Comparison of ENCODE assay signal across 11 cellular contexts in genomic region chr9:134377976-134378375, GRCh38. TPM values are rescaled to one million over a fixed set of nuclear protein-coding genes. Genes with fewer than 3 reads are reported as not detected.
DNase-seq lines count a peak whose midpoint lies in the region; TF ChIP-seq lines count a peak whose summit lies in the region.
"Had no signal": no experiment of that assay in that cellular context is flagged by ENCODE, and none has a peak within 500 bp of the region (broad histone marks: within the 10 kb centered on the region; RNA-seq: fewer than 3 reads in every experiment).

No MANE protein-coding gene starts in this region.

- H3K4me1 ChIP-seq in colonic mucosa: peaks cover 56% of the 10 kb centered on the region

- H3K27ac ChIP-seq in colonic mucosa: peak overlapping the region; percentile 53

- H3K36me3 ChIP-seq in colonic mucosa: no peaks in the 10 kb centered on the region

- no peaks in the 10 kb centered on the region for H3K36me3 Mint-ChIP-seq in activated T-cell treated with anti-CD3 and anti-CD28 coated beads, Interleukin-2, amount 50 U/mL, for 24 hours (ENCODE audit: low read depth)
- no peaks in the 10 kb centered on the region for H3K36me3 Mint-ChIP-seq in activated T-helper 2 cell treated with anti-CD3 and anti-CD28 coated beads, Interferon-gamma antibody, Interleukin-2, Interleukin-4, amounts not matched to agents 10 μg/mL and 5 μg/mL and 100 μg/mL, durations not matched to agents 14 hours and 24 hours and 36 hours (ENCODE audit: low read depth)

- H3K9me3 Mint-ChIP-seq in activated T-cell treated with anti-CD3 and anti-CD28 coated beads, Interleukin-2, amount 50 U/mL, for 24 hours: no peaks in the 10 kb centered on the region
- H3K9me3 Mint-ChIP-seq in activated T-helper 2 cell treated with anti-CD3 and anti-CD28 coated beads, Interferon-gamma antibody, Interleukin-2, Interleukin-4, amounts not matched to agents 10 μg/mL and 5 μg/mL and 100 μg/mL, durations not matched to agents 14 hours and 24 hours and 36 hours: no peaks in the 10 kb centered on the region

- DNase-seq in activated T-cell treated with anti-CD3 and anti-CD28 coated beads, Interleukin-2, amount 50 U/mL, for 24 hours: peak; percentile 31
- no peak for DNase-seq in activated T-cell treated with anti-CD3 and anti-CD28 coated beads, Interleukin-2, amount 50 U/mL, for 1 hour
- peak; percentile 96 for DNase-seq in colonic mucosa
- DNase-seq in mucosa of gallbladder (ENCODE audit: low spot score): peak; percentile 90
- DNase-seq in activated CD4-positive, alpha-beta T cell treated with anti-CD3 and anti-CD28 coated beads, Interleukin-2, amount 50 U/mL, for 1 hour: no peak
- DNase-seq in germinal center (ENCODE audit: low spot score): no peak
- no peak for DNase-seq in NCI-H1694 treated with DMSO at 0.1 percent for 48 hours (lab: John Stamatoyannopoulos, UW)
- no peak for DNase-seq in activated T-helper 2 cell treated with anti-CD3 and anti-CD28 coated beads, Interferon-gamma antibody, Interleukin-2, Interleukin-4, amounts not matched to agents 10 μg/mL and 5 μg/mL and 100 μg/mL, durations not matched to agents 14 hours and 24 hours and 36 hours (ENCODE audit: low spot score)
- DNase-seq: activated T-cell treated with anti-CD3 and anti-CD28 coated beads for 4 hours; stimulated activated CD4-positive, alpha-beta T cell treated with anti-CD3 and anti-CD28 coated beads, Interleukin-2, amount 100 ng/mL, for 24 hours had no signal

- no peak for TF ChIP-seq CTCF in colonic mucosa (IDR thresholded peaks at IDR 0.05)

- H3K9ac ChIP-seq in colonic mucosa (ENCODE audit: low read depth in 2 of 2, low read length in 2 of 2): peak overlapping the region in 1 of 2 donors; percentile 57

- H3K9me3 ChIP-seq in colonic mucosa: no peaks in the 10 kb centered on the region

- intact Hi-C loops in colonic mucosa (cut with DNase I): no loop called here
- intact Hi-C loops in activated T-helper 2 cell treated with anti-CD3 and anti-CD28 coated beads, Interferon-gamma antibody, Interleukin-2, Interleukin-4, amounts not matched to agents 10 μg/mL and 5 μg/mL and 100 μg/mL, durations not matched to agents 14 hours and 24 hours and 36 hours (cut with micrococcal nuclease): no loop called here

- H3K27ac Mint-ChIP-seq in activated T-cell treated with anti-CD3 and anti-CD28 coated beads, Interleukin-2, amount 50 U/mL, for 24 hours: no peak overlapping the region
- H3K27ac Mint-ChIP-seq in activated T-helper 2 cell treated with anti-CD3 and anti-CD28 coated beads, Interferon-gamma antibody, Interleukin-2, Interleukin-4, amounts not matched to agents 10 μg/mL and 5 μg/mL and 100 μg/mL, durations not matched to agents 14 hours and 24 hours and 36 hours: no peak overlapping the region

- no peak overlapping the region for H3K4me3 Mint-ChIP-seq in activated T-cell treated with anti-CD3 and anti-CD28 coated beads, Interleukin-2, amount 50 U/mL, for 24 hours
- H3K4me3 Mint-ChIP-seq in activated T-helper 2 cell treated with anti-CD3 and anti-CD28 coated beads, Interferon-gamma antibody, Interleukin-2, Interleukin-4, amounts not matched to agents 10 μg/mL and 5 μg/mL and 100 μg/mL, durations not matched to agents 14 hours and 24 hours and 36 hours (ENCODE audit: low read depth): no peak overlapping the region

- peaks cover 21% of the 10 kb centered on the region for H3K4me1 Mint-ChIP-seq in activated T-cell treated with anti-CD3 and anti-CD28 coated beads, Interleukin-2, amount 50 U/mL, for 24 hours (ENCODE audit: low read depth)
- peaks cover 9% of the 10 kb centered on the region for H3K4me1 Mint-ChIP-seq in activated T-helper 2 cell treated with anti-CD3 and anti-CD28 coated beads, Interferon-gamma antibody, Interleukin-2, Interleukin-4, amounts not matched to agents 10 μg/mL and 5 μg/mL and 100 μg/mL, durations not matched to agents 14 hours and 24 hours and 36 hours (ENCODE audit: low read depth)

- no peak overlapping the region for H3K4me3 ChIP-seq in colonic mucosa
- H3K4me3 ChIP-seq: K562 had no signal

- H3K27me3 ChIP-seq in colonic mucosa: no peaks in the 10 kb centered on the region

- peaks cover 3% of the 10 kb centered on the region for H3K27me3 Mint-ChIP-seq in activated T-cell treated with anti-CD3 and anti-CD28 coated beads, Interleukin-2, amount 50 U/mL, for 24 hours
- no peaks in the 10 kb centered on the region for H3K27me3 Mint-ChIP-seq in activated T-helper 2 cell treated with anti-CD3 and anti-CD28 coated beads, Interferon-gamma antibody, Interleukin-2, Interleukin-4, amounts not matched to agents 10 μg/mL and 5 μg/mL and 100 μg/mL, durations not matched to agents 14 hours and 24 hours and 36 hours (ENCODE audit: low read depth)

RNA-seq across cellular contexts. Expression of gene RXRA, which starts 51.7 kb away (rescaled TPM):
- total RNA-seq in colonic mucosa (10 to 100 TPM; 68.2 to 72.0 TPM), mucosa of gallbladder (106 TPM)
- total RNA-seq in activated T-helper 2 cell treated with anti-CD3 and anti-CD28 coated beads, Interferon-gamma antibody, Interleukin-2, Interleukin-4, amounts not matched to agents 10 μg/mL and 5 μg/mL and 100 μg/mL, durations not matched to agents 14 hours and 24 hours and 36 hours: 22.8 and 22.9 TPM in 2 replicates

Comparison
In these comparisons a context has a peak if more than half of its experiments do, and no peak if none do; other contexts are left out.
1. DNase-seq: peak in activated T-cell treated with anti-CD3 and anti-CD28 coated beads, Interleukin-2, amount 50 U/mL, for 24 hours (single experiment), colonic mucosa (single experiment) and mucosa of gallbladder (single experiment); none in activated T-cell treated with anti-CD3 and anti-CD28 coated beads, Interleukin-2, amount 50 U/mL, for 1 hour (single experiment), activated CD4-positive, alpha-beta T cell treated with anti-CD3 and anti-CD28 coated beads, Interleukin-2, amount 50 U/mL, for 1 hour (single experiment), germinal center (single experiment), NCI-H1694 treated with DMSO at 0.1 percent for 48 hours (single experiment) and activated T-helper 2 cell treated with anti-CD3 and anti-CD28 coated beads, Interferon-gamma antibody, Interleukin-2, Interleukin-4, amounts not matched to agents 10 μg/mL and 5 μg/mL and 100 μg/mL, durations not matched to agents 14 hours and 24 hours and 36 hours (single experiment).